ENCODE assay signal across 21 cellular contexts in genomic region chrX:68683580-68683979, GRCh38. TPM values are rescaled to one million over a fixed set of nuclear protein-coding genes. Genes with fewer than 3 reads are reported as not detected.
DNase-seq lines count a peak whose midpoint lies in the region; ATAC-seq, FAIRE-seq and TF ChIP-seq lines count a peak whose summit lies in the region.
"Had no signal": no experiment of that assay in that cellular context is flagged by ENCODE, and none has a peak within 500 bp of the region (broad histone marks: within the 10 kb centered on the region; RNA-seq: fewer than 3 reads in every experiment).

No MANE protein-coding gene starts in this region.

- H3K4me2 ChIP-seq in astrocyte (ENCODE audit: low read length) = no peak overlapping the region
- H3K4me2 ChIP-seq: GM23338, KMS-11, PC-9 had no signal

- H3K4me3 ChIP-seq in astrocyte (ENCODE audit: insufficient read depth, low read depth, low read length) = no peak overlapping the region
- no peak overlapping the region for H3K4me3 ChIP-seq in left lung
- H3K4me3 ChIP-seq in psoas muscle = no peak overlapping the region
- H3K4me3 ChIP-seq: GM23338, HAP-1, PC-9, SJCRH30 had no signal

- FAIRE-seq in astrocyte (lab: Jason Lieb, UNC) = peak; percentile 73

- no peak overlapping the region for H3K9ac ChIP-seq in astrocyte (ENCODE audit: low read length)
- H3K9ac ChIP-seq: KMS-11 had no signal

- 83 to 93% (median 84%) methylated on average over 2 of the region's 2 CpGs for WGBS in psoas muscle, 3 donors

- no peak overlapping the region for H3K4me3 Mint-ChIP-seq in CD14-positive monocyte
- H3K4me3 Mint-ChIP-seq in astrocyte (ENCODE audit: unreplicated experiment) = no peak overlapping the region
- H3K4me3 Mint-ChIP-seq in nephron progenitor cell = no peak overlapping the region
- H3K4me3 Mint-ChIP-seq in activated CD4-positive, alpha-beta memory T cell treated with anti-CD3 and anti-CD28 coated beads, Interleukin-2, amount 10 ng/mL, durations not matched to agents 7 days and 5 days = no peak overlapping the region
- H3K4me3 Mint-ChIP-seq: B cell, GM23338 had no signal

- peaks cover 0 to 2% (median 0%) of the 10 kb centered on the region in 7 donors for H3K9me3 Mint-ChIP-seq in CD14-positive monocyte
- peaks cover 3% of the 10 kb centered on the region for H3K9me3 Mint-ChIP-seq in astrocyte (ENCODE audit: unreplicated experiment)
- peaks cover 52% of the 10 kb centered on the region for H3K9me3 Mint-ChIP-seq in nephron progenitor cell
- no peaks in the 10 kb centered on the region for H3K9me3 Mint-ChIP-seq in activated CD4-positive, alpha-beta memory T cell treated with anti-CD3 and anti-CD28 coated beads, Interleukin-2, amount 10 ng/mL, durations not matched to agents 7 days and 5 days
- H3K9me3 Mint-ChIP-seq: GM23338 had no signal

- H3K27me3 ChIP-seq in astrocyte (ENCODE audit: insufficient read depth, low read length) (no peaks in the 10 kb centered on the region), left lung (no peaks in the 10 kb centered on the region), psoas muscle (ENCODE audit: insufficient read depth in 3 of 3, low read length in 2 of 3) (peaks cover 0 to 29% (median 0%) of the 10 kb centered on the region in 3 donors)
- H3K27me3 ChIP-seq: SJCRH30 had no signal

- peaks cover 0 to 6% (median 1%) of the 10 kb centered on the region in 3 donors for H3K27me3 Mint-ChIP-seq in CD14-positive monocyte (ENCODE audit: low read depth in 3 of 3)
- peaks cover 13% of the 10 kb centered on the region for H3K27me3 Mint-ChIP-seq in astrocyte (ENCODE audit: low read depth, unreplicated experiment)
- no peaks in the 10 kb centered on the region for H3K27me3 Mint-ChIP-seq in nephron progenitor cell (ENCODE audit: low read depth, poor library complexity)
- peaks cover 7% of the 10 kb centered on the region for H3K27me3 Mint-ChIP-seq in activated CD4-positive, alpha-beta memory T cell treated with anti-CD3 and anti-CD28 coated beads, Interleukin-2, amount 10 ng/mL, durations not matched to agents 7 days and 5 days

- H3K4me1 Mint-ChIP-seq in CD14-positive monocyte = peaks cover 41% of the 10 kb centered on the region
- H3K4me1 Mint-ChIP-seq in astrocyte (ENCODE audit: low read depth, unreplicated experiment) = peaks cover 8% of the 10 kb centered on the region
- H3K4me1 Mint-ChIP-seq in nephron progenitor cell = peaks cover 45% of the 10 kb centered on the region
- H3K4me1 Mint-ChIP-seq in activated CD4-positive, alpha-beta memory T cell treated with anti-CD3 and anti-CD28 coated beads, Interleukin-2, amount 10 ng/mL, durations not matched to agents 7 days and 5 days = peaks cover 22% of the 10 kb centered on the region

- H2AFZ ChIP-seq in astrocyte (ENCODE audit: low read depth, low read length) = no peak overlapping the region
- H2AFZ ChIP-seq: GM23338, PC-9 had no signal

- no peaks in the 10 kb centered on the region for H4K20me1 ChIP-seq in astrocyte (ENCODE audit: insufficient read depth, low read length)

- H3K4me1 ChIP-seq in astrocyte (ENCODE audit: insufficient read depth, low read length) (peaks cover 5% of the 10 kb centered on the region), left lung (peaks cover 6 to 29% of the 10 kb centered on the region in 2 donors), psoas muscle (peaks cover 4% of the 10 kb centered on the region)

- DNase-seq in CD14-positive monocyte (ENCODE audit: low spot score) (no peak), astrocyte (ENCODE audit: low read depth) (no peak), left lung (no peak), psoas muscle (no peak), nephron progenitor cell (no peak)
- no peak for DNase-seq in activated CD4-positive, alpha-beta memory T cell treated with anti-CD3 and anti-CD28 coated beads, Interleukin-2, amount 10 ng/mL, durations not matched to agents 7 days and 5 days
- DNase-seq: Calu3, IMR-90, MM.1S, NCI-H1694, NCI-H2029 treated with DMSO at 0.1 percent for 48 hours, NCI-H2227 treated with DMSO at 0.1 percent for 48 hours, NCI-H526 treated with DMSO at 0.1 percent for 48 hours, PC-9 had no signal

- intact Hi-C loops in CD14-positive monocyte (cut with micrococcal nuclease) (no loop called here), left lung (cut with DNase I) (no loop called here), psoas muscle (cut with DNase I) (no loop called here)

- CTCF ChIA-PET in activated CD4-positive, alpha-beta memory T cell treated with anti-CD3 and anti-CD28 coated beads, Interleukin-2, amount 10 ng/mL, durations not matched to agents 7 days and 5 days (lab: Charles Lee) = no interaction called here

- ATAC-seq in left lung (no peak), psoas muscle (no peak), HG03280 (IDR thresholded peaks at IDR 0.05; ENCODE audit: unreplicated experiment) (no peak)
- ATAC-seq: SK-N-SH treated with all-trans-retinoic acid at 6 μM for 48 hours had no signal

- TF ChIP-seq CTCF in CD14-positive monocyte (IDR thresholded peaks at IDR 0.05) (no peak), astrocyte (IDR thresholded peaks at IDR 0.05; ENCODE audit: insufficient read depth, low read depth, low read length) (no peak), left lung (IDR thresholded peaks at IDR 0.05) (no peak), psoas muscle (IDR thresholded peaks at IDR 0.05) (no peak), nephron progenitor cell (IDR thresholded peaks at IDR 0.05) (no peak)

- POLR2A ChIA-PET in activated CD4-positive, alpha-beta memory T cell treated with anti-CD3 and anti-CD28 coated beads, Interleukin-2, amount 10 ng/mL, durations not matched to agents 7 days and 5 days (lab: Charles Lee) = no interaction called here

- H3K36me3 ChIP-seq in astrocyte (ENCODE audit: insufficient read depth, low read length) (no peaks in the 10 kb centered on the region), left lung (no peaks in the 10 kb centered on the region), psoas muscle (ENCODE audit: insufficient read depth in 1 of 2, low read depth in 1 of 2) (no peaks in the 10 kb centered on the region)
- H3K36me3 ChIP-seq: HAP-1, SJCRH30 had no signal

- no peaks in the 10 kb centered on the region for H3K36me3 Mint-ChIP-seq in CD14-positive monocyte
- no peaks in the 10 kb centered on the region for H3K36me3 Mint-ChIP-seq in astrocyte (ENCODE audit: low read depth, unreplicated experiment)
- H3K36me3 Mint-ChIP-seq in nephron progenitor cell (ENCODE audit: low read depth) = no peaks in the 10 kb centered on the region
- H3K36me3 Mint-ChIP-seq in activated CD4-positive, alpha-beta memory T cell treated with anti-CD3 and anti-CD28 coated beads, Interleukin-2, amount 10 ng/mL, durations not matched to agents 7 days and 5 days (ENCODE audit: low read depth) = no peaks in the 10 kb centered on the region

- no peaks in the 10 kb centered on the region for H3K79me2 ChIP-seq in astrocyte (ENCODE audit: insufficient read depth, low read length)

- H3K27ac ChIP-seq in astrocyte (ENCODE audit: low read depth, low read length) (no peak overlapping the region), left lung (peak overlapping the region; percentile 2 to 82), psoas muscle (peak overlapping the region; percentile 15)
- H3K27ac ChIP-seq: KMS-11, PC-9, SJCRH30 had no signal

- H3K27ac Mint-ChIP-seq in CD14-positive monocyte (peak overlapping the region in 6 of 7 donors; percentile 35 to 98 (median 95)), astrocyte (ENCODE audit: unreplicated experiment) (no peak overlapping the region), nephron progenitor cell (no peak overlapping the region)
- H3K27ac Mint-ChIP-seq in activated CD4-positive, alpha-beta memory T cell treated with anti-CD3 and anti-CD28 coated beads, Interleukin-2, amount 10 ng/mL, durations not matched to agents 7 days and 5 days = no peak overlapping the region
- H3K27ac Mint-ChIP-seq: B cell, GM23338 had no signal

- no peaks in the 10 kb centered on the region for H3K9me3 ChIP-seq in astrocyte (ENCODE audit: insufficient read depth, low read depth, low read length)
- H3K9me3 ChIP-seq in left lung = no peaks in the 10 kb centered on the region
- H3K9me3 ChIP-seq in psoas muscle = no peaks in the 10 kb centered on the region
- H3K9me3 ChIP-seq: HAP-1, SJCRH30 had no signal

RNA-seq across cellular contexts. Expression of gene STARD8, which starts 36.1 kb away (rescaled TPM):
- polyA plus RNA-seq in CD14-positive monocyte (1 to 10 TPM; 1.2 to 1.7 TPM), psoas muscle (10 to 100 TPM in 1 of 3 donors, 1 to 10 TPM in 2; 4.2 to 25.8 (median 5.0) TPM)
- total RNA-seq in astrocyte (1.0 and 1.3 TPM in 2 replicates), left lung (10 to 100 TPM; 11.9 to 18.8 TPM), psoas muscle (10 to 100 TPM in 2 of 4 donors, 1 to 10 TPM in 2; 8.2 to 15.8 (median 11.5) TPM)
- total RNA-seq in activated CD4-positive, alpha-beta memory T cell treated with anti-CD3 and anti-CD28 coated beads, Interleukin-2, amount 10 ng/mL, durations not matched to agents 7 days and 5 days = 1 to 10 TPM; 3.5 to 3.7 TPM

Comparison
In these comparisons a context has a peak if more than half of its experiments do, and no peak if none do; other contexts are left out.
1. H3K27ac Mint-ChIP-seq: peak in CD14-positive monocyte (6 of 7); none in astrocyte (single experiment), nephron progenitor cell (single experiment) and activated CD4-positive, alpha-beta memory T cell treated with anti-CD3 and anti-CD28 coated beads, Interleukin-2, amount 10 ng/mL, durations not matched to agents 7 days and 5 days (single experiment).